In the genomic region with DNA sequence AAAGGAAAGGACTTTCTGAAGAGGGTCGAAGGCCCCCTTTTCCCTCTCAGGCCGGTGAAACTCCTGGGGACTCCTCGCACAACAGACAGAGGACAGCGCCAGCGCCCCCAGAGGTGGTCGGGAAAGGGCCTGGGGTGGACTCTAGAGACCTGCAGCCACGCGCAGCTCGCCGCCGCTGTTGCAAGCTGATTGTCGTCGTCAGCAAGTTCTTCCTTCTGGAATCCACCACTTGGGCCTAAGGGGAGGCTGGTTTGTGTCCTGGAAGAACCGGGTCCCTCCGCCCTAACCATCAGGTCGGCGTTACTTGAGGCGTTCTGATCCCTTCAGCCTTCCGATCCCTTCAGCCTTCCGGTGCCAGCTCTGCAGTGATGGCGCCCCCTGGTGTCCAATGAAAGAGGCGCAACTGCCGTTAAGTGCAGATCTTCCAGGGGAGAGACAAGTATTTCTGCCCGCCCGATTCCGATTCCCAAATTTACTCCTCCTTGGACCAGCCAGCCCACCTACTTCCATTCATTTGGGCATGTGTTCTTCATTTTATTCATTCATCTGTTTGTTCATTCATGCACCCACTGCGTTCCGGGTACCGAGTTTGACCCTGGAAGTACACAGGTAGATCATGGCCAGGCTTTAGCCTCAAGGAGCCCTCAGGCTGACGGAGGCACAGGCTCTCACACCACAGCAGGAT, we compare ENCODE assay signal across 8 cellular contexts.
DNase-seq lines count a peak whose midpoint lies in the region; ATAC-seq, FAIRE-seq and TF ChIP-seq lines count a peak whose summit lies in the region.

No MANE protein-coding gene starts in this region.

- no peaks in the 10 kb centered on the region for H3K36me3 ChIP-seq in astrocyte (ENCODE audit: insufficient read depth, low read length)
- no peaks in the 10 kb centered on the region for H3K36me3 ChIP-seq in hepatocyte (replicated peaks; ENCODE audit: insufficient read depth, low read depth)

- H3K9me3 ChIP-seq in astrocyte (ENCODE audit: insufficient read depth, low read depth, low read length) (peaks cover 2% of the 10 kb centered on the region), hepatocyte (ENCODE audit: low read depth) (no peaks in the 10 kb centered on the region)

- H2AFZ ChIP-seq in astrocyte (ENCODE audit: low read depth, low read length) (peak overlapping the region; percentile 99), hepatocyte (no peak overlapping the region)

- H3K79me2 ChIP-seq in astrocyte (ENCODE audit: insufficient read depth, low read length) (no peaks in the 10 kb centered on the region), hepatocyte (no peaks in the 10 kb centered on the region)

- peaks cover 4% of the 10 kb centered on the region for H3K9me3 Mint-ChIP-seq in astrocyte (ENCODE audit: unreplicated experiment)

- no peak overlapping the region for H3K27ac Mint-ChIP-seq in astrocyte (ENCODE audit: unreplicated experiment)

- H3K27me3 Mint-ChIP-seq in astrocyte (ENCODE audit: low read depth, unreplicated experiment) = peaks cover 73% of the 10 kb centered on the region

- H3K4me1 ChIP-seq in astrocyte (ENCODE audit: insufficient read depth, low read length) = no peaks in the 10 kb centered on the region
- no peaks in the 10 kb centered on the region for H3K4me1 ChIP-seq in hepatocyte (ENCODE audit: insufficient read depth)

- FAIRE-seq in astrocyte (lab: Jason Lieb, UNC) = no peak

- ATAC-seq in GM19035 (IDR thresholded peaks at IDR 0.05; ENCODE audit: unreplicated experiment) (no peak), GM18502 (IDR thresholded peaks at IDR 0.05; ENCODE audit: poor library complexity, unreplicated experiment) (no peak)

- H3K4me3 ChIP-seq in astrocyte (ENCODE audit: insufficient read depth, low read depth, low read length) (peak overlapping the region; percentile 48), hepatocyte (no peak overlapping the region), retinal pigment epithelial cell (ENCODE audit: low read length) (peak overlapping the region; percentile 28)

- 10% methylated on average over 30 of the region's 30 CpGs for WGBS in hepatocyte (ENCODE audit: low lambda C conversion rate, missing lambda C conversion rate)

- peak overlapping the region; percentile 94 for H3K4me2 ChIP-seq in astrocyte (ENCODE audit: low read length)
- peak overlapping the region; percentile 67 for H3K4me2 ChIP-seq in hepatocyte

- no peaks in the 10 kb centered on the region for H3K4me1 Mint-ChIP-seq in astrocyte (ENCODE audit: low read depth, unreplicated experiment)

- H4K20me1 ChIP-seq in astrocyte (ENCODE audit: insufficient read depth, low read length) (no peaks in the 10 kb centered on the region), hepatocyte (ENCODE audit: insufficient read depth, poor library complexity, severe bottlenecking) (no peaks in the 10 kb centered on the region)

- H3K27me3 ChIP-seq in astrocyte (ENCODE audit: insufficient read depth, low read length) = peaks cover 16% of the 10 kb centered on the region
- H3K27me3 ChIP-seq in hepatocyte = peaks cover 23% of the 10 kb centered on the region

- no peaks in the 10 kb centered on the region for H3K36me3 Mint-ChIP-seq in astrocyte (ENCODE audit: low read depth, unreplicated experiment)

- peak overlapping the region; percentile 42 for H3K4me3 Mint-ChIP-seq in astrocyte (ENCODE audit: unreplicated experiment)

- no peaks in the 10 kb centered on the region for H3K9me2 ChIP-seq in hepatocyte (replicated peaks; ENCODE audit: insufficient read depth)

- TF ChIP-seq CTCF in GM12874 (IDR thresholded peaks at IDR 0.05; ENCODE audit: insufficient read depth, low read depth, low read length) = peak; percentile 77
- TF ChIP-seq CTCF in astrocyte (IDR thresholded peaks at IDR 0.05; ENCODE audit: insufficient read depth, low read depth, low read length) = peak; percentile 55
- peak; percentile 80 for TF ChIP-seq CTCF in hepatocyte (IDR thresholded peaks at IDR 0.05; ENCODE audit: poor library complexity)
- peak; percentile 77 for TF ChIP-seq CTCF in retinal pigment epithelial cell (conservative IDR thresholded peaks at IDR 0.05; ENCODE audit: low read depth, low read length)

- no peak overlapping the region for H3K27ac ChIP-seq in astrocyte (ENCODE audit: low read depth, low read length)
- no peak overlapping the region for H3K27ac ChIP-seq in hepatocyte

- DNase-seq in MV-4-11 (lab: John Stamatoyannopoulos, UW) (peak; percentile 46), T-helper 9 cell (peak; percentile 70), astrocyte (ENCODE audit: low read depth) (peak; percentile 34), hepatocyte (ENCODE audit: low spot score) (peak; percentile 81), retinal pigment epithelial cell (ENCODE audit: low read depth) (peak; percentile 8)

- H3K9ac ChIP-seq in astrocyte (ENCODE audit: low read length) = peak overlapping the region; percentile 45

Comparison
In these comparisons a context has a peak if more than half of its experiments do, and no peak if none do; other contexts are left out.
1. DNase-seq: peak in every context shown above with its lines; median percentile 81 in hepatocyte; 70 in T-helper 9 cell; 46 in MV-4-11; 34 in astrocyte; 8 in retinal pigment epithelial cell.